13 cellular contexts compared by ENCODE assay signal in the genomic region with DNA sequence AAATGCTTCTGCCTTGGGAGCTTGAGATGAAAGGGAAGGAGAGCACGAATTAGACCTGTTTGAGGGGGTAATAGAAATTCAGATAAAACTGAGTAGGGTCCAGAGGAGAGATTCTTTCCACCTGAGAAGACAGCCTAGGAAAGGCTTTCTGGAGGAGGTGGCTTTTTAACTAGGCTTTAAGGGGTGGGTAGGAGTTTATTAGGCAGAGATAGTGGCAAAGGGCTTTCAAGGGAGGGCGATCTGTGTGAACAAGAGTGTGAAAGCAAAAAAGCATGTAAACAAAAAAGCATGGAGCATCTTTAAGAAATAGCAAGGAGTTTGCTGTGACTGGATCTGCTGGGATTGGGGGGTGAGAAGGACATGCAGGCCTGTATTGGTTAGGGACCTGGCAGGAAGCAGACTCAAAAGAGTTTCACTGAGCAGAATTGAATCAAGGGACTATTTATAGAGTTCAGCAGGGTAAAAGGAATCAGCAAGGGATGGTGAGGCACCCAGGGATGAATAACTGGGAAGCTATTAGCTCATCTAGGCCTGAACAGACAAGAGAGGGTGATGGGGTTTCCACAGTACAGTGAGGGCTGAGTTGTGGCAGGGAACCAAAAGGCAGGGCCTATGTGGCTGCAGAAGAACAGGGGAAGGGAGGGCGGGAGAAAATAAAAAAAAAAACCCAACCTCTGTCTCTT. TPM values are rescaled to one million over a fixed set of nuclear protein-coding genes. Genes with fewer than 3 reads are reported as not detected.
DNase-seq lines count a peak whose midpoint lies in the region; FAIRE-seq and TF ChIP-seq lines count a peak whose summit lies in the region.
"Had no signal": no experiment of that assay in that cellular context is flagged by ENCODE, and none has a peak within 500 bp of the region (broad histone marks: within the 10 kb centered on the region; RNA-seq: fewer than 3 reads in every experiment).

No MANE protein-coding gene starts in this region.

- peaks cover 25% of the 10 kb centered on the region for H3K4me1 ChIP-seq in ACC112 (ENCODE audit: control insufficient read depth, insufficient read depth, low read length, unreplicated experiment)
- no peaks in the 10 kb centered on the region for H3K4me1 ChIP-seq in right atrium auricular region
- no peaks in the 10 kb centered on the region for H3K4me1 ChIP-seq in tibial nerve
- H3K4me1 ChIP-seq: A549 had no signal

- no peak for TF ChIP-seq CTCF in cardiac fibroblast (IDR thresholded peaks at IDR 0.05; ENCODE audit: low read depth, low read length)
- no peak for TF ChIP-seq CTCF in right atrium auricular region (IDR thresholded peaks at IDR 0.05)
- TF ChIP-seq CTCF in tibial nerve (IDR thresholded peaks at IDR 0.05): no peak

- H3K79me2 ChIP-seq in ACC112 (ENCODE audit: control insufficient read depth, insufficient read depth, low read length, unreplicated experiment): peaks cover 4% of the 10 kb centered on the region

- H3K9me3 ChIP-seq in right atrium auricular region (no peaks in the 10 kb centered on the region), tibial nerve (no peaks in the 10 kb centered on the region)
- H3K9me3 ChIP-seq: A549 had no signal

- peak overlapping the region; percentile 70 for H3K27ac ChIP-seq in ACC112 (ENCODE audit: low read depth, low read length)
- H3K27ac ChIP-seq in right atrium auricular region: no peak overlapping the region
- H3K27ac ChIP-seq in tibial nerve: no peak overlapping the region
- H3K27ac ChIP-seq: A549 had no signal

- no peaks in the 10 kb centered on the region for H3K27me3 ChIP-seq in ACC112 (ENCODE audit: insufficient read depth, low read length)
- H3K27me3 ChIP-seq in right atrium auricular region: no peaks in the 10 kb centered on the region
- no peaks in the 10 kb centered on the region for H3K27me3 ChIP-seq in tibial nerve

- peak; percentile 70 for FAIRE-seq in H54 (lab: Jason Lieb, UNC)
- FAIRE-seq: A549 had no signal

- no peak overlapping the region for H2AFZ ChIP-seq in ACC112 (ENCODE audit: low read length, unreplicated experiment)

- H3K36me3 ChIP-seq in ACC112 (ENCODE audit: insufficient read depth, low read length) (no peaks in the 10 kb centered on the region; the same call in 1 of the 2 replicates), right atrium auricular region (no peaks in the 10 kb centered on the region), tibial nerve (no peaks in the 10 kb centered on the region)

- WGBS in tibial nerve, 2 donors: 83 to 89% methylated on average over 3 of the region's 3 CpGs

- DNase-seq in H54 (ENCODE audit: insufficient read length, low spot score) (no peak), cardiac fibroblast (ENCODE audit: low read depth in 2 of 2) (peak; percentile 41 to 92), kidney tubule cell (ENCODE audit: low spot score) (peak; percentile 97), NOMO-1 treated with DMSO at 0.1 percent for 48 hours (lab: John Stamatoyannopoulos, UW; ENCODE audit: unreplicated experiment) (no peak), COR-L47 (lab: John Stamatoyannopoulos, UW) (no peak), right atrium auricular region (ENCODE audit: low spot score) (no peak), tibial nerve (ENCODE audit: low spot score in 2 of 2) (no peak)
- DNase-seq: DND-41, glutamatergic neuron, natural killer cell, NCI-H2171 treated with DMSO at 0.1 percent for 48 hours had no signal

- no peak for TF ChIP-seq EP300 in tibial nerve (IDR thresholded peaks at IDR 0.05)

- TF ChIP-seq POLR2A in H54 (IDR thresholded peaks at IDR 0.05; ENCODE audit: low read depth, low read length) (no peak), tibial nerve (IDR thresholded peaks at IDR 0.05) (no peak)

- H3K4me3 ChIP-seq in ACC112 (ENCODE audit: low read depth, low read length) (no peak overlapping the region), cardiac fibroblast (replicated peaks in 1 of 2; ENCODE audit: low read depth in 2 of 2, low read length in 2 of 2) (no peak overlapping the region), right atrium auricular region (no peak overlapping the region), tibial nerve (no peak overlapping the region)
- H3K4me3 ChIP-seq: A549 had no signal

RNA-seq across cellular contexts. Expression of a gene that starts 18.8 kb away (rescaled TPM):
- total RNA-seq in right atrium auricular region (1 to 10 TPM; 2.6 to 2.9 TPM), tibial nerve (10 to 100 TPM in 1 of 4 donors, 1 to 10 TPM in 3; 4.0 to 16.8 (median 6.7) TPM)
- total RNA-seq: natural killer cell had no signal

Comparison
In these comparisons a context has a peak if more than half of its experiments do, and no peak if none do; other contexts are left out.
1. DNase-seq: peak in cardiac fibroblast (2 of 2) and kidney tubule cell (single experiment); none in H54 (single experiment), NOMO-1 treated with DMSO at 0.1 percent for 48 hours (single experiment), COR-L47 (single experiment), right atrium auricular region (single experiment) and tibial nerve (0 of 2).